In genomic region chr12:34390171-34390841, GRCh38 we compare ENCODE assay signal across 20 cellular contexts.
"Had no signal": no experiment of that assay in that cellular context is flagged by ENCODE, and none has a peak within 500 bp of the region (broad histone marks: within the 10 kb centered on the region; RNA-seq: fewer than 3 reads in every experiment).

No MANE protein-coding gene starts in this region.

- H3K4me1 ChIP-seq: ascending aorta, breast epithelium, gastroesophageal sphincter, parathyroid adenoma, transverse colon had no signal

- H3K4me3 ChIP-seq: ascending aorta, breast epithelium, gastroesophageal sphincter, lung, skin epidermis, transverse colon had no signal

- H3K27ac ChIP-seq: ascending aorta, breast epithelium, gastroesophageal sphincter, parathyroid adenoma, skin epidermis, transverse colon, WERI-Rb-1 had no signal

- H3K79me2 ChIP-seq: parathyroid adenoma had no signal

- DNase-seq: activated CD4-positive, alpha-beta T cell treated with anti-CD3 and anti-CD28 coated beads, Interleukin-2, amount 50 U/mL, for 48 hours; activated CD8-positive, alpha-beta memory T cell treated with anti-CD3 and anti-CD28 coated beads, Interleukin-2, amount 10 ng/mL, durations not matched to agents 7 days and 5 days; activated gamma-delta T cell; activated naive CD8-positive, alpha-beta T cell treated with anti-CD3 and anti-CD28 coated beads, Interleukin-2, amount 50 U/mL, for 24 hours; activated T-cell treated with anti-CD3 and anti-CD28 coated beads, Interleukin-2, amount 50 U/mL, for 1 hour; erythroblast; hippocampal formation; kidney glomerular epithelial cell; stimulated activated CD4-positive, alpha-beta T cell treated with anti-CD3 and anti-CD28 coated beads, Interleukin-4, amount 100 ng/mL, for 24 hours; stimulated activated naive CD4-positive, alpha-beta T cell treated with Interleukin-2 at 50 U/mL for 16 hours; substantia nigra; T-helper 17 cell; transverse colon; WERI-Rb-1 had no signal

- H3K4me1 Mint-ChIP-seq: activated CD8-positive, alpha-beta memory T cell treated with anti-CD3 and anti-CD28 coated beads, Interleukin-2, amount 10 ng/mL, durations not matched to agents 7 days and 5 days; activated naive CD8-positive, alpha-beta T cell treated with anti-CD3 and anti-CD28 coated beads, Interleukin-2, amount 50 U/mL, for 24 hours; T-helper 17 cell had no signal

- H3K27me3 Mint-ChIP-seq: activated CD8-positive, alpha-beta memory T cell treated with anti-CD3 and anti-CD28 coated beads, Interleukin-2, amount 10 ng/mL, durations not matched to agents 7 days and 5 days; activated naive CD8-positive, alpha-beta T cell treated with anti-CD3 and anti-CD28 coated beads, Interleukin-2, amount 50 U/mL, for 24 hours; T-helper 17 cell had no signal

- H3K36me3 ChIP-seq: ascending aorta, breast epithelium, gastroesophageal sphincter, transverse colon, WERI-Rb-1 had no signal

- H3K4me3 Mint-ChIP-seq: activated CD8-positive, alpha-beta memory T cell treated with anti-CD3 and anti-CD28 coated beads, Interleukin-2, amount 10 ng/mL, durations not matched to agents 7 days and 5 days; activated naive CD8-positive, alpha-beta T cell treated with anti-CD3 and anti-CD28 coated beads, Interleukin-2, amount 50 U/mL, for 24 hours; T-helper 17 cell had no signal

- H3K36me3 Mint-ChIP-seq: activated CD8-positive, alpha-beta memory T cell treated with anti-CD3 and anti-CD28 coated beads, Interleukin-2, amount 10 ng/mL, durations not matched to agents 7 days and 5 days had no signal

- H2AFZ ChIP-seq: parathyroid adenoma had no signal

- H3K9me3 Mint-ChIP-seq: activated naive CD8-positive, alpha-beta T cell treated with anti-CD3 and anti-CD28 coated beads, Interleukin-2, amount 50 U/mL, for 24 hours had no signal

- H3K27me3 ChIP-seq: ascending aorta, breast epithelium, transverse colon had no signal

- ATAC-seq: activated CD8-positive, alpha-beta memory T cell treated with anti-CD3 and anti-CD28 coated beads, Interleukin-2, amount 10 ng/mL, durations not matched to agents 7 days and 5 days; activated naive CD8-positive, alpha-beta T cell treated with anti-CD3 and anti-CD28 coated beads, Interleukin-2, amount 50 U/mL, for 24 hours; gastroesophageal sphincter; T-helper 17 cell had no signal

- H3K27ac Mint-ChIP-seq: activated CD8-positive, alpha-beta memory T cell treated with anti-CD3 and anti-CD28 coated beads, Interleukin-2, amount 10 ng/mL, durations not matched to agents 7 days and 5 days; activated naive CD8-positive, alpha-beta T cell treated with anti-CD3 and anti-CD28 coated beads, Interleukin-2, amount 50 U/mL, for 24 hours; T-helper 17 cell had no signal
